ENCODE assay signal across 8 cellular contexts in the genomic region with DNA sequence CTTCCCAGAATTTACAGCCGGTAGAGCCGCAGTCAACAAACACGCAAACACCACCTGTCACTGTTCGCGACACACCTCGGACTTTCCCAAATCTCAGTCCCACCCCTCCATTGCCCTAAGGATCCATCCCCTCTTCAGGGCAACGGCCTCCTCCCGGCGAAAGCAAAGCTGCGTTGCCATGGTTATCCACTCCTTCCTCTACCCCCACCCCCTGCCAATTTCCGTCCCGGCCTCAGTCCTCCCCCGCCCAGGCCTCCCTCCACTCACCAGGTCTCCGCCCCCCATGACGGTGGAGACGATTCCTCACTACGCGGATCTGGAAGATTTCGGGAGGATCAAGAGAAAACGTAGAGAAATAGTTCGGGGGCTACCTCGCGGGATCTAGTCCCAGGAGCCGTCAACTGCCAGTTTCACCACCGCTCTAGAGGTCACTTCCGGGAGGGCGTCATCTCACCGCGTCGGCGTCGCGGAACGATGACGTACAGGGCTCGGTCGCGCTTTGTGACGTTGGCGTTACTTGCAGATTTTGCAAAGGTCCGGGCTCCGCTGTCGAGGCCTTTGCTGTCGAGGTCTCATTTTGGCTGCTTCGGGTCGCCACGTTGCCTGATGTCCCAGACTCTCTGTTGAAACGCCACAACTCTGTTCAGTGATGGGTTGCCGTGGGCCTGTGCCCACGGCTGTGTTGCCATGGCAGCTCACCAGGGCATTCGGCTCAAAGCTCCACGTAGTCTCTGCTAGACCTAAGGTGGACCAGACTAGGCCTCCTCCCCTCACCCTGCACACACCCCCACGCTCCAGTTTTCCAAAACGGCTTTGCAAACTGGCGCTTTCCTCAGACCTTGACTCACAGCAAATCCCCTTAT. TPM values are rescaled to one million over a fixed set of nuclear protein-coding genes. Genes with fewer than 3 reads are reported as not detected.
DNase-seq lines count a peak whose midpoint lies in the region; ATAC-seq, FAIRE-seq and TF ChIP-seq lines count a peak whose summit lies in the region.

CWC25 (minus strand) TSS at position 423 of the 863 bp plus-strand sequence; CDS start at position 285, 138 bp downstream.

- H3K79me2 ChIP-seq in keratinocyte (ENCODE audit: control insufficient read depth, insufficient read depth, low read length) = peaks cover 45% of the 10 kb centered on the region

- TF ChIP-seq CTCF in AG04450 (IDR thresholded peaks at IDR 0.05; ENCODE audit: low read depth, low read length) (no peak), keratinocyte (optimal IDR thresholded peaks at IDR 0.05 in 1 of 3, IDR thresholded peaks at IDR 0.05 in 1 of 3, conservative IDR thresholded peaks at IDR 0.05 in 1 of 3; ENCODE audit: extremely low read depth in 1 of 3, insufficient read depth in 2 of 3, low read length in 3 of 3) (no peak)

- H4K20me1 ChIP-seq in keratinocyte (ENCODE audit: control insufficient read depth, extremely low read depth, insufficient read depth, low read length) = no peaks in the 10 kb centered on the region

- H3K4me3 ChIP-seq in AG04450 (ENCODE audit: low read depth, low read length) (peak within 1 kb of the TSS; percentile 93), keratinocyte (ENCODE audit: control insufficient read depth in 2 of 3, extremely low read depth in 1 of 3, insufficient read depth in 2 of 3, low read depth in 1 of 3, low read length in 3 of 3) (peak within 1 kb of the TSS; percentile 98 to 100 (median 99))

- H2AFZ ChIP-seq in keratinocyte (ENCODE audit: control insufficient read depth, low read length) = peak within 1 kb of the TSS; percentile 92

- peak within 1 kb of the TSS; percentile 90 for H3K4me2 ChIP-seq in keratinocyte (ENCODE audit: control insufficient read depth, extremely low read depth, insufficient read depth, low read depth, low read length)

- dilution Hi-C loops in keratinocyte (cut with MboI; ENCODE audit: extremely low pct_ligation_motif_present, low sequenced_read_pairs) = no loop called here

- peaks cover 0 to 9% of the 10 kb centered on the region in 2 experiments for H3K36me3 ChIP-seq in keratinocyte (ENCODE audit: control insufficient read depth in 2 of 2, extremely low read depth in 1 of 2, insufficient read depth in 2 of 2, low read length in 2 of 2)

- POLR2A ChIA-PET in AG04450 (lab: Yijun Ruan, JAX) = interaction anchor here (0.6 to 2.1 kb wide), 6 partner anchors 15 to 287 kb away, joined by 3 to 13 read pairs (median 7); partner anchors contain the start of gene RPL23

- no peaks in the 10 kb centered on the region for H3K9me1 ChIP-seq in keratinocyte (ENCODE audit: control insufficient read depth, extremely low read depth, insufficient read depth, low read length)

- peak within 1 kb of the TSS; percentile 96 for H3K9ac ChIP-seq in keratinocyte (ENCODE audit: control insufficient read depth, extremely low read depth, insufficient read depth, low read length)

- no peaks in the 10 kb centered on the region for H3K27me3 ChIP-seq in AG04450 (ENCODE audit: control insufficient read depth, insufficient read depth, low read length)
- H3K27me3 ChIP-seq in keratinocyte (ENCODE audit: control insufficient read depth, extremely low read depth, insufficient read depth, low read length) = no peaks in the 10 kb centered on the region

- DNase-seq in AG04450 (ENCODE audit: low read depth, low spot score) (peak; percentile 92), NCI-H460 (ENCODE audit: extremely low read depth, low read depth) (peak; percentile 91), cerebellar cortex (ENCODE audit: low spot score) (peak; percentile 94), keratinocyte (ENCODE audit: low read depth, low spot score) (peak; percentile 64)
- peak; percentile 99 for DNase-seq in activated CD4-positive, CD25-positive, alpha-beta regulatory T cell treated with anti-CD3 and anti-CD28 coated beads, Interleukin-2, amount 50 U/mL, for 72 hours
- DNase-seq in stimulated activated CD4-positive, alpha-beta T cell treated with anti-CD3 and anti-CD28 coated beads, Interleukin-12 subunit alpha, Interleukin-12 subunit beta, amount 100 ng/mL, for 48 hours (ENCODE audit: low read depth in 2 of 3, low spot score in 1 of 3) = peak; percentile 91 to 99 (median 95)

- H3K4me1 ChIP-seq in keratinocyte (ENCODE audit: control insufficient read depth, extremely low read depth, insufficient read depth, low read length) = peaks cover 14% of the 10 kb centered on the region

- no peak for FAIRE-seq in keratinocyte (lab: Jason Lieb, UNC)

- CTCF ChIA-PET in AG04450 (lab: Charles Lee) = no interaction called here

- H3K27ac ChIP-seq in AG04450 (ENCODE audit: low read depth, low read length) (peak within 1 kb of the TSS; percentile 99), keratinocyte (ENCODE audit: control insufficient read depth, insufficient read depth, low read length) (peak within 1 kb of the TSS; percentile 99)

- H3K9me3 ChIP-seq in AG04450 (ENCODE audit: control insufficient read depth, insufficient read depth, low read length) = peaks cover 3% of the 10 kb centered on the region; the same call in 1 of the 2 replicates
- no peaks in the 10 kb centered on the region for H3K9me3 ChIP-seq in keratinocyte (ENCODE audit: control insufficient read depth, low read depth, low read length)

- ATAC-seq in GM19023 (IDR thresholded peaks at IDR 0.05; ENCODE audit: unreplicated experiment) = peak; percentile 77
- peak; percentile 77 for ATAC-seq in HG03354 (IDR thresholded peaks at IDR 0.05; ENCODE audit: poor library complexity, severe bottlenecking, unreplicated experiment)

RNA-seq across cellular contexts. Expression of gene CWC25, which starts in this region (rescaled TPM):
- 13.3 and 15.3 TPM in 2 replicates for polyA plus RNA-seq in AG04450 (2011; rRNA removed)
- 6.3 and 7.0 TPM in 2 replicates for polyA minus RNA-seq in AG04450 (2011; rRNA and poly(A)+ RNA removed)
- total RNA-seq in NCI-H460 (2014; rRNA removed; shearing (Covaris generic)) = 10.8 and 17.5 TPM in 2 replicates
- 22.2 and 35.6 TPM in 2 replicates for polyA plus RNA-seq in NCI-H460 (2014; cell fraction: nucleus; rRNA removed)
- 12.7 to 15.3 TPM (median 14.9 TPM) in 3 replicates for polyA plus RNA-seq in keratinocyte
- 53.7 TPM for polyA plus RNA-seq in keratinocyte (2011; ENCODE audit: low read depth)
- 8.1 and 10.5 TPM in 2 replicates for polyA plus RNA-seq in keratinocyte (2011; cell fraction: cytosol; rRNA removed)
- 40.1 and 44.1 TPM in 2 replicates for polyA plus RNA-seq in keratinocyte (2011; cell fraction: nucleus; rRNA removed)
- 11.6 and 36.1 TPM in 2 replicates for polyA plus RNA-seq in keratinocyte (2012; ENCODE audit: low replicate concordance)
- polyA minus RNA-seq in keratinocyte = 5.4 to 8.3 TPM (median 7.5 TPM) in 3 replicates
- 5.9 TPM for polyA minus RNA-seq in keratinocyte (2011; cell fraction: cytosol; rRNA and poly(A)+ RNA removed)
- 6.0 and 11.3 TPM in 2 replicates for polyA minus RNA-seq in keratinocyte (2011; cell fraction: nucleus; rRNA and poly(A)+ RNA removed)

Comparison
In these comparisons a context has a peak if more than half of its experiments do, and no peak if none do; other contexts are left out.
1. Peak in every context shown above with its lines: DNase-seq, ATAC-seq, H3K4me3 ChIP-seq and H3K27ac ChIP-seq.